Comparison of ENCODE assay signal across 24 cellular contexts in genomic region chr9:134049236-134049635, GRCh38. TPM values are rescaled to one million over a fixed set of nuclear protein-coding genes. Genes with fewer than 3 reads are reported as not detected.
DNase-seq lines count a peak whose midpoint lies in the region; ATAC-seq, FAIRE-seq and TF ChIP-seq lines count a peak whose summit lies in the region.
"Had no signal": no experiment of that assay in that cellular context is flagged by ENCODE, and none has a peak within 500 bp of the region (broad histone marks: within the 10 kb centered on the region; RNA-seq: fewer than 3 reads in every experiment).

No MANE protein-coding gene starts in this region.

- no peak overlapping the region for H2AFZ ChIP-seq in K562 (ENCODE audit: low read depth, low read length)
- H2AFZ ChIP-seq: hepatocyte had no signal

- no peak overlapping the region for H3K4me3 Mint-ChIP-seq in glutamatergic neuron (ENCODE audit: unreplicated experiment)

- no peaks in the 10 kb centered on the region for H3K9me3 ChIP-seq in K562 (replicated peaks; ENCODE audit: control insufficient read depth, insufficient read depth, low read depth, low read length)
- no peaks in the 10 kb centered on the region for H3K9me3 ChIP-seq in kidney (ENCODE audit: control insufficient read depth in 1 of 2, low read length in 2 of 2)
- no peaks in the 10 kb centered on the region for H3K9me3 ChIP-seq in psoas muscle
- H3K9me3 ChIP-seq: HAP-1, sigmoid colon had no signal

- no peaks in the 10 kb centered on the region for H3K9me1 ChIP-seq in K562 (ENCODE audit: control insufficient read depth, insufficient read depth, low read length)

- WGBS in K562 (ENCODE audit: insufficient coverage, low coverage, missing lambda C conversion rate), result 92% methylated on average over 12 of the region's 20 CpGs
- 26 to 32% (median 27%) methylated on average over 20 of the region's 20 CpGs for WGBS in psoas muscle, 3 donors

- H3K4me3 ChIP-seq in K562 (no peak overlapping the region), kidney (ENCODE audit: low read length in 2 of 2) (no peak overlapping the region), psoas muscle (no peak overlapping the region)
- H3K4me3 ChIP-seq: HAP-1, hepatocyte, sigmoid colon had no signal

- in situ Hi-C loops in G401 (cut with HindIII; ENCODE audit: low sequenced_read_pairs) (no loop called here), K562 (cut with MboI) (no loop called here)

- H3K27ac Mint-ChIP-seq in glutamatergic neuron (ENCODE audit: unreplicated experiment), result no peak overlapping the region

- H3K27me3 ChIP-seq in K562 (ENCODE audit: control insufficient read depth in 2 of 2, insufficient read depth in 2 of 2, low read length in 2 of 2) (no peaks in the 10 kb centered on the region), psoas muscle (ENCODE audit: insufficient read depth in 3 of 3, low read length in 2 of 3) (no peaks in the 10 kb centered on the region)
- H3K27me3 ChIP-seq: hepatocyte, sigmoid colon had no signal

- no peak for TF ChIP-seq POLR2A in K562 (conservative IDR thresholded peaks at IDR 0.05)

- H3K36me3 ChIP-seq in K562 (ENCODE audit: control insufficient read depth, insufficient read depth, low read length), result peaks cover 63% of the 10 kb centered on the region; the same call in 1 of the 3 replicates
- peaks cover 27 to 35% of the 10 kb centered on the region in 2 donors for H3K36me3 ChIP-seq in kidney (ENCODE audit: control insufficient read depth in 1 of 2, insufficient read depth in 2 of 2, low read length in 2 of 2)
- peaks cover 3 to 81% of the 10 kb centered on the region in 2 donors for H3K36me3 ChIP-seq in psoas muscle (ENCODE audit: insufficient read depth in 1 of 2, low read depth in 1 of 2)

- TF ChIP-seq RAD21 in K562 (CRISPR knock-in tag; conservative IDR thresholded peaks at IDR 0.05 in 1 of 2, IDR thresholded peaks at IDR 0.05 in 1 of 2), result no peak

- ATAC-seq in K562 (no peak), psoas muscle (peak; percentile 90 to 95 (median 94)), GM21529 (IDR thresholded peaks at IDR 0.05; ENCODE audit: unreplicated experiment) (no peak), GM19397 (IDR thresholded peaks at IDR 0.05; ENCODE audit: unreplicated experiment) (no peak)

- H3K79me2 ChIP-seq in K562 (ENCODE audit: control insufficient read depth, insufficient read depth, low read length), result no peaks in the 10 kb centered on the region

- H3K27ac ChIP-seq in K562 (ENCODE audit: extremely low read depth, low read depth, low read length) (no peak overlapping the region), kidney (ENCODE audit: low read depth in 2 of 2, low read length in 2 of 2) (no peak overlapping the region), psoas muscle (peak overlapping the region; percentile 72)
- H3K27ac ChIP-seq: hepatocyte had no signal

- DNase-seq in G401 (ENCODE audit: low spot score), result peak; percentile 21
- DNase-seq in K562 (ENCODE audit: extremely low read depth in 1 of 4, low spot score in 3 of 4), result no peak
- peak; percentile 73 for DNase-seq in kidney
- DNase-seq in psoas muscle, result peak; percentile 77 to 94
- no peak for DNase-seq in activated CD4-positive, alpha-beta T cell treated with anti-CD3 and anti-CD28 coated beads for 48 hours
- no peak for DNase-seq in glutamatergic neuron
- DNase-seq: ACHN; activated CD8-positive, alpha-beta memory T cell treated with anti-CD3 and anti-CD28 coated beads for 24 hours; activated naive CD4-positive, alpha-beta T cell treated with anti-CD3 and anti-CD28 coated beads, Interleukin-2, amount 50 U/mL, for 16 hours; activated T-cell treated with anti-CD3 and anti-CD28 coated beads, Interleukin-2, amount 50 U/mL, for 48 hours; DMS53; mesenchymal stem cell; NCI-H1417 treated with DMSO at 0.1 percent for 48 hours; NCI-H774; sigmoid colon; stimulated activated CD4-positive, alpha-beta T cell treated with anti-CD3 and anti-CD28 coated beads, Interleukin-2, amount 100 ng/mL, for 48 hours had no signal

- peaks cover 4% of the 10 kb centered on the region for H3K27me3 Mint-ChIP-seq in glutamatergic neuron (ENCODE audit: unreplicated experiment)

- CTCF ChIA-PET in K562 (lab: Yijun Ruan, JAX; ENCODE audit: low intra/inter-chr PET ratio), result no interaction called here

- no peaks in the 10 kb centered on the region; the same call in 1 of the 2 replicates for H4K20me1 ChIP-seq in K562 (replicated peaks; ENCODE audit: control insufficient read depth, insufficient read depth, low read length)

- no peak for TF ChIP-seq EP300 in K562 (IDR thresholded peaks at IDR 0.05; ENCODE audit: low read length)

- TF ChIP-seq CTCF in K562 (IDR thresholded peaks at IDR 0.05 in 2 of 3, conservative IDR thresholded peaks at IDR 0.05 in 1 of 3; ENCODE audit: insufficient read depth in 2 of 3, low read depth in 1 of 3, low read length in 3 of 3) (no peak), kidney (IDR thresholded peaks at IDR 0.05; ENCODE audit: borderline replicate concordance, extremely low read depth, insufficient read depth) (no peak), psoas muscle (IDR thresholded peaks at IDR 0.05) (no peak), glutamatergic neuron (IDR thresholded peaks at IDR 0.05; ENCODE audit: partially characterized antibody, unreplicated experiment) (no peak)

- intact Hi-C loops in K562 (cut with micrococcal nuclease), result no loop called here
- intact Hi-C loops in kidney (cut with DNase I), result no loop called here
- intact Hi-C loops in psoas muscle (cut with DNase I), result no loop called here

- peaks cover 10% of the 10 kb centered on the region for H3K4me1 Mint-ChIP-seq in glutamatergic neuron (ENCODE audit: low read depth, unreplicated experiment)

- BruUV-seq in K562 (replicated peaks; lab: Mats Ljungman, UMichigan), result no TSS peak

- FAIRE-seq in K562 (lab: Jason Lieb, UNC) (no peak), kidney (lab: Jason Lieb, UNC) (no peak)
- FAIRE-seq: colon, endometrium, GM12891, islet of Langerhans had no signal

- peaks cover 10% of the 10 kb centered on the region for H3K9me3 Mint-ChIP-seq in glutamatergic neuron (ENCODE audit: unreplicated experiment)

- H3K9ac ChIP-seq in K562 (ENCODE audit: insufficient read depth in 1 of 2, low read depth in 2 of 2, low read length in 2 of 2), result no peak overlapping the region; a peak in 1 of 4 replicates
- H3K9ac ChIP-seq in kidney (ENCODE audit: low read length in 2 of 2), result no peak overlapping the region

- no peaks in the 10 kb centered on the region for H3K36me3 Mint-ChIP-seq in glutamatergic neuron (ENCODE audit: unreplicated experiment)

- H3K4me1 ChIP-seq in K562 (replicated peaks in 1 of 2; ENCODE audit: control insufficient read depth in 2 of 2, insufficient read depth in 2 of 2, low read length in 2 of 2) (peaks cover 0 to 32% of the 10 kb centered on the region in 2 experiments; a peak in 2 of 5 replicates), kidney (ENCODE audit: control insufficient read depth in 1 of 2, insufficient read depth in 1 of 2, low read depth in 1 of 2, low read length in 2 of 2) (peaks cover 2 to 3% of the 10 kb centered on the region in 2 donors), psoas muscle (peaks cover 46% of the 10 kb centered on the region)
- H3K4me1 ChIP-seq: HAP-1 had no signal

- H3K4me2 ChIP-seq in K562 (ENCODE audit: insufficient read depth, low read length), result no peak overlapping the region
- H3K4me2 ChIP-seq: hepatocyte had no signal

- POLR2A ChIA-PET in K562 (lab: Yijun Ruan, JAX), result interaction anchor here (1.1 kb wide), 1 partner anchor 17 kb away, joined by 3 read pairs; no protein-coding TSS in a partner anchor

RNA-seq across cellular contexts. Expression of gene BRD3, which starts 18.6 kb away (rescaled TPM):
- 5.9 and 7.3 TPM in 2 replicates for total RNA-seq in G401 (2014; rRNA removed; shearing (Covaris generic))
- total RNA-seq in K562 (2011; cell fraction: chromatin; rRNA removed; ENCODE audit: low replicate concordance), result 18.5 and 32.2 TPM in 2 replicates
- total RNA-seq in K562 (2011; cell fraction: nucleolus; rRNA removed), result 19.6 and 19.7 TPM in 2 replicates
- total RNA-seq in K562 (2011; cell fraction: nucleoplasm; rRNA removed), result 11.3 and 13.2 TPM in 2 replicates
- 10.9 and 13.4 TPM in 2 replicates for total RNA-seq in K562 (2014; rRNA removed)
- total RNA-seq in K562 (2014; rRNA removed; fragmentation: Illumina TruSeq; extraction: Trizol), result 2.8 and 3.5 TPM in 2 replicates
- 4.2 and 5.9 TPM in 2 replicates for total RNA-seq in K562 (2015; rRNA removed; fragmentation: Illumina TruSeq; extraction: Trizol)
- total RNA-seq in K562 (2021), result 37.1 and 38.1 TPM in 2 replicates
- 4.0 and 4.9 TPM in 2 replicates for polyA plus RNA-seq in K562 (2011; rRNA removed)
- 3.6 and 8.4 TPM in 2 replicates for polyA plus RNA-seq in K562 (2011; cell fraction: cytosol; rRNA removed)
- polyA plus RNA-seq in K562 (2011; cell fraction: nucleus; rRNA removed), result 9.8 and 12.8 TPM in 2 replicates
- polyA plus RNA-seq in K562 (2012), result 13.7 and 16.2 TPM in 2 replicates
- 7.1 and 11.4 TPM in 2 replicates for polyA plus RNA-seq in K562 (2014; fragmentation: Illumina TruSeq; extraction: Trizol)
- polyA plus RNA-seq in K562 (2014; fragmentation: Nextera tagmentation; extraction: Ambion mirVana), result 1 to 10 TPM in 1 of 2 experiments, under 1 TPM in 1; 0.82 to 3.1 TPM
- polyA plus RNA-seq in K562 (2014; rRNA removed), result 8.5 and 8.8 TPM in 2 replicates
- 5.2 and 5.5 TPM in 2 replicates for polyA minus RNA-seq in K562 (2011; rRNA and poly(A)+ RNA removed)
- polyA minus RNA-seq in K562 (2011; cell fraction: cytosol; rRNA and poly(A)+ RNA removed), result 22.5 and 23.8 TPM in 2 replicates
- 8.8 and 10.9 TPM in 2 replicates for polyA minus RNA-seq in K562 (2011; cell fraction: nucleus; rRNA and poly(A)+ RNA removed)
- 46.2 TPM for total RNA-seq in kidney
- 7.7 TPM for polyA plus RNA-seq in kidney (ENCODE audit: insufficient read depth, low read depth, low replicate concordance)
- total RNA-seq in psoas muscle, result 10 to 100 TPM; 21.7 to 28.2 (median 24.8) TPM
- polyA plus RNA-seq in psoas muscle, result 10 to 100 TPM in 1 of 3 donors, 1 to 10 TPM in 2; 7.5 to 16.5 (median 8.6) TPM
- total RNA-seq in glutamatergic neuron (ENCODE audit: unreplicated experiment), result 128 TPM

RNA-seq across cellular contexts. Expression of gene BRD3OS, which starts 24.0 kb away (rescaled TPM):
- total RNA-seq in G401 (2014; rRNA removed; shearing (Covaris generic)), result 32.9 and 50.7 TPM in 2 replicates
- 5.2 and 12.0 TPM in 2 replicates for total RNA-seq in K562 (2011; cell fraction: chromatin; rRNA removed; ENCODE audit: low replicate concordance)
- 5.4 and 7.3 TPM in 2 replicates for total RNA-seq in K562 (2011; cell fraction: nucleolus; rRNA removed)
- total RNA-seq in K562 (2011; cell fraction: nucleoplasm; rRNA removed), result 7.1 and 8.9 TPM in 2 replicates
- total RNA-seq in K562 (2014; rRNA removed) (7.5 and 10.3 TPM in 2 replicates), K562 (2014; rRNA removed; fragmentation: Illumina TruSeq; extraction: Trizol) (4.8 and 4.9 TPM in 2 replicates), K562 (2015; rRNA removed; fragmentation: Illumina TruSeq; extraction: Trizol) (3.1 and 3.4 TPM in 2 replicates), K562 (2021) (8.7 and 9.2 TPM in 2 replicates), kidney (24.4 TPM), psoas muscle (1 to 10 TPM; 2.4 to 4.3 (median 4.2) TPM), glutamatergic neuron (ENCODE audit: unreplicated experiment) (31.6 TPM)
- polyA plus RNA-seq in K562 (2011; rRNA removed) (4.1 and 5.9 TPM in 2 replicates), K562 (2014; fragmentation: Illumina TruSeq; extraction: Trizol) (7.9 and 8.6 TPM in 2 replicates), K562 (2014; fragmentation: Nextera tagmentation; extraction: Ambion mirVana) (1 to 10 TPM; 1.1 to 1.7 TPM), K562 (2014; rRNA removed) (6.4 and 10.3 TPM in 2 replicates), kidney (ENCODE audit: insufficient read depth, low read depth, low replicate concordance) (16.5 TPM), psoas muscle (1 to 10 TPM; 1.2 to 8.7 (median 2.7) TPM)
- 4.6 and 5.2 TPM in 2 replicates for polyA plus RNA-seq in K562 (2011; cell fraction: cytosol; rRNA removed)
- 4.3 and 6.5 TPM in 2 replicates for polyA plus RNA-seq in K562 (2011; cell fraction: nucleus; rRNA removed)
- polyA plus RNA-seq in K562 (2012), result 5.6 and 8.1 TPM in 2 replicates
- 2.5 and 3.2 TPM in 2 replicates for polyA minus RNA-seq in K562 (2011; rRNA and poly(A)+ RNA removed)
- polyA minus RNA-seq in K562 (2011; cell fraction: cytosol; rRNA and poly(A)+ RNA removed), result 4.4 and 7.0 TPM in 2 replicates
- 4.0 and 4.4 TPM in 2 replicates for polyA minus RNA-seq in K562 (2011; cell fraction: nucleus; rRNA and poly(A)+ RNA removed)

RNA-seq across cellular contexts. Expression of gene VAV2, which starts 57.1 kb away (rescaled TPM):
- 18.9 and 21.4 TPM in 2 replicates for total RNA-seq in G401 (2014; rRNA removed; shearing (Covaris generic))
- 4.0 and 7.9 TPM in 2 replicates for total RNA-seq in K562 (2011; cell fraction: chromatin; rRNA removed; ENCODE audit: low replicate concordance)
- 2.4 and 2.5 TPM in 2 replicates for total RNA-seq in K562 (2011; cell fraction: nucleolus; rRNA removed)
- 1.8 and 4.4 TPM in 2 replicates for total RNA-seq in K562 (2011; cell fraction: nucleoplasm; rRNA removed)
- 1.0 and 1.5 TPM in 2 replicates for total RNA-seq in K562 (2014; rRNA removed)
- 0.76 and 1.3 TPM in 2 replicates for total RNA-seq in K562 (2014; rRNA removed; fragmentation: Illumina TruSeq; extraction: Trizol)
- 0.91 and 0.94 TPM in 2 replicates for total RNA-seq in K562 (2015; rRNA removed; fragmentation: Illumina TruSeq; extraction: Trizol)
- total RNA-seq in K562 (2021), result 2.7 and 3.0 TPM in 2 replicates
- polyA plus RNA-seq in K562 (2011; rRNA removed), result 0.79 and 1.0 TPM in 2 replicates
- polyA plus RNA-seq in K562 (2011; cell fraction: cytosol; rRNA removed), result 0.77 and 1.4 TPM in 2 replicates
- polyA plus RNA-seq in K562 (2011; cell fraction: nucleus; rRNA removed), result 1.4 and 2.5 TPM in 2 replicates
- 0.75 and 1.2 TPM in 2 replicates for polyA plus RNA-seq in K562 (2012)
- 1.5 and 1.7 TPM in 2 replicates for polyA plus RNA-seq in K562 (2014; fragmentation: Illumina TruSeq; extraction: Trizol)
- under 1 TPM in 1 of 2 experiments, not detected in 1; 0.01 TPM for polyA plus RNA-seq in K562 (2014; fragmentation: Nextera tagmentation; extraction: Ambion mirVana)
- polyA plus RNA-seq in K562 (2014; rRNA removed), result 1.2 and 1.5 TPM in 2 replicates
- polyA minus RNA-seq in K562 (2011; rRNA and poly(A)+ RNA removed), result 1.5 and 1.9 TPM in 2 replicates
- 1.8 and 2.1 TPM in 2 replicates for polyA minus RNA-seq in K562 (2011; cell fraction: cytosol; rRNA and poly(A)+ RNA removed)
- 1.4 and 1.9 TPM in 2 replicates for polyA minus RNA-seq in K562 (2011; cell fraction: nucleus; rRNA and poly(A)+ RNA removed)
- 47.1 TPM for total RNA-seq in kidney
- polyA plus RNA-seq in kidney (ENCODE audit: insufficient read depth, low read depth, low replicate concordance), result 22.3 TPM
- 1 to 10 TPM; 1.3 to 2.9 (median 1.8) TPM for total RNA-seq in psoas muscle
- 1 to 10 TPM in 1 of 3 donors, under 1 TPM in 2; 0.70 to 1.8 (median 0.73) TPM for polyA plus RNA-seq in psoas muscle
- total RNA-seq in glutamatergic neuron (ENCODE audit: unreplicated experiment), result 270 TPM

Comparison
In these comparisons a context has a peak if more than half of its experiments do, and no peak if none do; other contexts are left out.
1. DNase-seq: peak in G401 (single experiment), kidney (single experiment) and psoas muscle (2 of 2); none in K562 (0 of 4), activated CD4-positive, alpha-beta T cell treated with anti-CD3 and anti-CD28 coated beads for 48 hours (single experiment) and glutamatergic neuron (single experiment).
2. ATAC-seq: peak in psoas muscle (4 of 4); none in K562 (single experiment), GM21529 (single experiment) and GM19397 (single experiment).